Comparison of ENCODE assay signal across 16 cellular contexts in genomic region chr1:25546193-25546592, GRCh38. TPM values are rescaled to one million over a fixed set of nuclear protein-coding genes. Genes with fewer than 3 reads are reported as not detected.
DNase-seq lines count a peak whose midpoint lies in the region; ATAC-seq and TF ChIP-seq lines count a peak whose summit lies in the region.
"Had no signal": no experiment of that assay in that cellular context is flagged by ENCODE, and none has a peak within 500 bp of the region (broad histone marks: within the 10 kb centered on the region; RNA-seq: fewer than 3 reads in every experiment).

No MANE protein-coding gene starts in this region.

- POLR2A ChIA-PET in CD8-positive, alpha-beta T cell (lab: Charles Lee) = interaction anchor here (5.1 to 11.8 kb wide), 2 partner anchors 18 to 25 kb away, joined by 26 to 121 read pairs; no protein-coding TSS in a partner anchor
- POLR2A ChIA-PET in naive thymus-derived CD8-positive, alpha-beta T cell (lab: Charles Lee) = interaction anchor here (1.5 to 28.6 kb wide), 2 partner anchors 17 to 71 kb away, joined by 3 to 1000 read pairs; partner anchors contain the start of gene MAN1C1

- no peak for DNase-seq in CD8-positive, alpha-beta T cell
- DNase-seq in T-helper 17 cell (no peak), SJCRH30 (no peak)
- peak in 1 of 10 donors; percentile 52 for DNase-seq in naive thymus-derived CD8-positive, alpha-beta T cell
- DNase-seq: ACHN, DMS53, GM23248, NCI-H1105 treated with DMSO at 0.1 percent for 48 hours, NCI-H187 treated with DMSO at 0.1 percent for 48 hours, NCI-H446, NCI-H748 treated with DMSO at 0.1 percent for 48 hours, SHP77 had no signal

- H3K36me3 Mint-ChIP-seq in CD8-positive, alpha-beta T cell = peaks cover 14% of the 10 kb centered on the region
- H3K36me3 Mint-ChIP-seq in T-helper 17 cell (ENCODE audit: low read depth) = no peaks in the 10 kb centered on the region
- H3K36me3 Mint-ChIP-seq in naive thymus-derived CD8-positive, alpha-beta T cell = peaks cover 0 to 4% (median 4%) of the 10 kb centered on the region in 3 donors

- peak overlapping the region; percentile 30; the same call in 1 of the 2 replicates for H3K4me2 ChIP-seq in BLaER1

- H3K4me1 ChIP-seq in BLaER1 = peaks cover 72% of the 10 kb centered on the region
- peaks cover 67% of the 10 kb centered on the region for H3K4me1 ChIP-seq in CD8-positive, alpha-beta T cell (ENCODE audit: insufficient read depth, low read length)
- peaks cover 38% of the 10 kb centered on the region for H3K4me1 ChIP-seq in SJCRH30

- peaks cover 32% of the 10 kb centered on the region for H4K20me1 ChIP-seq in BLaER1

- H3K4me1 Mint-ChIP-seq in CD8-positive, alpha-beta T cell (ENCODE audit: low read depth) = peaks cover 74% of the 10 kb centered on the region
- H3K4me1 Mint-ChIP-seq in T-helper 17 cell = peaks cover 54% of the 10 kb centered on the region
- H3K4me1 Mint-ChIP-seq in naive thymus-derived CD8-positive, alpha-beta T cell = peaks cover 36 to 72% (median 71%) of the 10 kb centered on the region in 4 donors

- H3K9me3 ChIP-seq in BLaER1 (no peaks in the 10 kb centered on the region), T-helper 17 cell (ENCODE audit: control insufficient read depth, low read length, poor library complexity, severe bottlenecking) (no peaks in the 10 kb centered on the region), SJCRH30 (replicated peaks) (no peaks in the 10 kb centered on the region)
- no peaks in the 10 kb centered on the region for H3K9me3 ChIP-seq in CD8-positive, alpha-beta T cell (ENCODE audit: low read length)

- H3K27me3 ChIP-seq in BLaER1 (no peaks in the 10 kb centered on the region), SJCRH30 (peaks cover 2% of the 10 kb centered on the region; the same call in 1 of the 2 replicates)
- H3K27me3 ChIP-seq in CD8-positive, alpha-beta T cell (ENCODE audit: insufficient read depth, low read length) = no peaks in the 10 kb centered on the region

- no peaks in the 10 kb centered on the region for H3K9me3 Mint-ChIP-seq in CD8-positive, alpha-beta T cell
- H3K9me3 Mint-ChIP-seq in naive thymus-derived CD8-positive, alpha-beta T cell = no peaks in the 10 kb centered on the region

- no peak overlapping the region for H3K9ac ChIP-seq in BLaER1
- H3K9ac ChIP-seq: GM23248 had no signal

- TF ChIP-seq CTCF in CD8-positive, alpha-beta T cell (IDR thresholded peaks at IDR 0.05) = no peak

- no peaks in the 10 kb centered on the region for H3K36me3 ChIP-seq in BLaER1
- H3K36me3 ChIP-seq in CD8-positive, alpha-beta T cell (ENCODE audit: insufficient read depth, low read length) = no peaks in the 10 kb centered on the region
- H3K36me3 ChIP-seq in SJCRH30 = no peaks in the 10 kb centered on the region

- CTCF ChIA-PET in CD8-positive, alpha-beta T cell (lab: Charles Lee) = interaction anchor here (0.6 to 12.0 kb wide), 5 partner anchors 11 to 1088 kb away, joined by 3 to 106 read pairs (median 6); no protein-coding TSS in a partner anchor

- no peaks in the 10 kb centered on the region for H3K27me3 Mint-ChIP-seq in CD8-positive, alpha-beta T cell (ENCODE audit: low read depth)
- no peaks in the 10 kb centered on the region for H3K27me3 Mint-ChIP-seq in T-helper 17 cell
- H3K27me3 Mint-ChIP-seq in naive thymus-derived CD8-positive, alpha-beta T cell = no peaks in the 10 kb centered on the region

- ATAC-seq in CD8-positive, alpha-beta T cell = no peak
- no peak for ATAC-seq in T-helper 17 cell
- no peak for ATAC-seq in naive thymus-derived CD8-positive, alpha-beta T cell
- ATAC-seq in HG03354 (IDR thresholded peaks at IDR 0.05; ENCODE audit: poor library complexity, severe bottlenecking, unreplicated experiment) = no peak
- no peak for ATAC-seq in GM21786 (IDR thresholded peaks at IDR 0.05; ENCODE audit: unreplicated experiment)
- ATAC-seq: Panc1 had no signal

- H3K4me3 Mint-ChIP-seq in CD8-positive, alpha-beta T cell = peak overlapping the region; percentile 43
- H3K4me3 Mint-ChIP-seq in T-helper 17 cell = peak overlapping the region; percentile 94
- peak overlapping the region; percentile 39 to 98 (median 94) for H3K4me3 Mint-ChIP-seq in naive thymus-derived CD8-positive, alpha-beta T cell

- peak overlapping the region; percentile 81 for H3K27ac Mint-ChIP-seq in CD8-positive, alpha-beta T cell
- H3K27ac Mint-ChIP-seq in T-helper 17 cell = peak overlapping the region; percentile 88
- H3K27ac Mint-ChIP-seq in naive thymus-derived CD8-positive, alpha-beta T cell = peak overlapping the region; percentile 27 to 94 (median 87)

- no peak overlapping the region for H3K4me3 ChIP-seq in BLaER1
- H3K4me3 ChIP-seq in CD8-positive, alpha-beta T cell (ENCODE audit: low read depth, low read length) = no peak overlapping the region
- H3K4me3 ChIP-seq in SJCRH30 = no peak overlapping the region
- H3K4me3 ChIP-seq: GM23248 had no signal

- intact Hi-C loops in CD8-positive, alpha-beta T cell (cut with DNase I, micrococcal nuclease) = no loop called here

- no peak overlapping the region for H3K27ac ChIP-seq in BLaER1
- H3K27ac ChIP-seq in CD8-positive, alpha-beta T cell (ENCODE audit: low read depth, low read length) = peak overlapping the region; percentile 56
- H3K27ac ChIP-seq in SJCRH30 = no peak overlapping the region
- H3K27ac ChIP-seq: GM23248 had no signal

RNA-seq across cellular contexts. Expression of gene LDLRAP1, which starts 2.8 kb away (rescaled TPM):
- 10 to 100 TPM; 46.1 to 49.5 TPM for total RNA-seq in CD8-positive, alpha-beta T cell
- 10 to 100 TPM; 90.3 to 96.6 TPM for total RNA-seq in T-helper 17 cell
- 100 to 1,000 TPM; 361 to 364 TPM for total RNA-seq in naive thymus-derived CD8-positive, alpha-beta T cell
- polyA plus RNA-seq in naive thymus-derived CD8-positive, alpha-beta T cell = 100 to 1,000 TPM; 387 to 877 (median 421) TPM
- 22.8 and 23.9 TPM in 2 replicates for total RNA-seq in SJCRH30 (2014; rRNA removed; shearing (Covaris generic))

Comparison
In these comparisons a context has a peak if more than half of its experiments do, and no peak if none do; other contexts are left out.
1. H3K4me3 Mint-ChIP-seq: peak in every context shown above with its lines; median percentile 94 in T-helper 17 cell; 94 in naive thymus-derived CD8-positive, alpha-beta T cell; 43 in CD8-positive, alpha-beta T cell.